19 cellular contexts compared by ENCODE assay signal in genomic region chr6:90065173-90065572, GRCh38.
"Had no signal": no experiment of that assay in that cellular context is flagged by ENCODE, and none has a peak within 500 bp of the region (broad histone marks: within the 10 kb centered on the region; RNA-seq: fewer than 3 reads in every experiment).

No MANE protein-coding gene starts in this region.

- H3K4me3 Mint-ChIP-seq: nephron, WTC11 had no signal

- H3K27ac ChIP-seq: coronary artery, esophagus muscularis mucosa, gastrocnemius medialis, neutrophil, ovary, prostate gland, right atrium auricular region, upper lobe of left lung had no signal

- DNase-seq: activated CD4-positive, alpha-beta T cell treated with anti-CD3 and anti-CD28 coated beads, Interleukin-2, amount 50 U/mL, for 4 hours; activated gamma-delta T cell; cerebellar nuclear complex; gastrocnemius medialis; hippocampal formation; kidney glomerular epithelial cell; left ventricle myocardium superior; ovary; stimulated activated CD4-positive, alpha-beta T cell treated with anti-CD3 and anti-CD28 coated beads, Interleukin-4, amount 100 ng/mL, for 24 hours; stimulated activated naive CD8-positive, alpha-beta T cell treated with anti-CD3 and anti-CD28 coated beads, Interleukin-15, Interleukin-2, amounts not matched to agents 100 U/mL and 50 U/mL, for 24 hours; T-helper 1 cell; upper lobe of left lung had no signal

- H3K27ac Mint-ChIP-seq: nephron, WTC11 had no signal

- H3K9me3 Mint-ChIP-seq: WTC11 had no signal

- H3K4me3 ChIP-seq: coronary artery, esophagus muscularis mucosa, gastrocnemius medialis, ovary, prostate gland, right atrium auricular region, upper lobe of left lung had no signal

- H3K36me3 Mint-ChIP-seq: WTC11 had no signal

- ATAC-seq: gastrocnemius medialis; left ventricle myocardium superior; stimulated activated naive CD8-positive, alpha-beta T cell treated with anti-CD3 and anti-CD28 coated beads, Interleukin-15, Interleukin-2, amounts not matched to agents 100 U/mL and 50 U/mL, for 24 hours; WTC11 had no signal
